In genomic region chr13:29850213-29850898, GRCh38 we compare ENCODE assay signal across 1 cellular context.
A peak's percentile ranks its signal among the peaks of the same experiment; 100 is the strongest.
TF ChIP-seq lines count a peak whose summit lies in the region.

UBL3 (minus strand) TSS chr13:29850617; CDS start chr13:29849538, 1,079 bp downstream.

TF ChIP-seq in SK-N-SH, 30 proteins besides CTCF, POLR2A, EP300 and RAD21 (continued from another document):
- TF ChIP-seq REST (IDR thresholded peaks at IDR 0.05; ENCODE audit: low read depth, low read length) (0 out of 2 replicates have a peak, but pooled peaks have one; percentile 4), USF2 (IDR thresholded peaks at IDR 0.05; ENCODE audit: borderline replicate concordance, low read depth, low read length) (no peak), POLR2AphosphoS5 (IDR thresholded peaks at IDR 0.05; ENCODE audit: low read depth, low read length) (peak; percentile 74), USF1 (IDR thresholded peaks at IDR 0.05; ENCODE audit: borderline replicate concordance, low read depth) (no peak), ELF1 (IDR thresholded peaks at IDR 0.05) (0 out of 2 replicates have a peak, but pooled peaks have one; percentile 65)
